ENCODE assay signal across 8 cellular contexts in genomic region chr7:142581341-142581740, GRCh38.
DNase-seq lines count a peak whose midpoint lies in the region; ATAC-seq lines count a peak whose summit lies in the region.

No MANE protein-coding gene starts in this region.

- H3K4me1 ChIP-seq in thymus (ENCODE audit: control insufficient read depth, insufficient read depth, low read length), result peaks cover 6% of the 10 kb centered on the region

- DNase-seq in EL, result peak; percentile 68
- peak; percentile 9 for DNase-seq in activated naive CD4-positive, alpha-beta T cell treated with anti-CD3 and anti-CD28 coated beads, Interleukin-2, amount 50 U/mL, for 16 hours
- DNase-seq in NCI-H2029 treated with DMSO at 0.1 percent for 48 hours (lab: John Stamatoyannopoulos, UW), result no peak
- no peak for DNase-seq in C1 segment of cervical spinal cord (lab: John Stamatoyannopoulos, UW)
- DNase-seq in NCI-H1105 treated with DMSO at 0.1 percent for 48 hours (lab: John Stamatoyannopoulos, UW), result no peak

- H3K27me3 ChIP-seq in thymus (ENCODE audit: control insufficient read depth, insufficient read depth), result no peaks in the 10 kb centered on the region

- no peaks in the 10 kb centered on the region for H3K9me3 ChIP-seq in thymus (ENCODE audit: control insufficient read depth)

- H3K27ac ChIP-seq in thymus (ENCODE audit: low read depth), result peak overlapping the region; percentile 36

- H3K4me3 ChIP-seq in thymus (ENCODE audit: low read length), result no peak overlapping the region

- 18% methylated on average over 4 of the region's 4 CpGs for WGBS in thymus

- no peaks in the 10 kb centered on the region for H3K36me3 ChIP-seq in thymus (ENCODE audit: control insufficient read depth, insufficient read depth)

- ATAC-seq in GM21360 (IDR thresholded peaks at IDR 0.05; ENCODE audit: unreplicated experiment) (peak; percentile 67), HG03521 (IDR thresholded peaks at IDR 0.05; ENCODE audit: unreplicated experiment) (peak; percentile 67)

Comparison
In these comparisons a context has a peak if more than half of its experiments do, and no peak if none do; other contexts are left out.
1. DNase-seq: peak in EL (single experiment) and activated naive CD4-positive, alpha-beta T cell treated with anti-CD3 and anti-CD28 coated beads, Interleukin-2, amount 50 U/mL, for 16 hours (single experiment); none in NCI-H2029 treated with DMSO at 0.1 percent for 48 hours (single experiment), C1 segment of cervical spinal cord (0 of 14) and NCI-H1105 treated with DMSO at 0.1 percent for 48 hours (single experiment).